In genomic region chr2:213806125-213806726, GRCh38 we compare ENCODE assay signal across 9 cellular contexts.
A peak's percentile ranks its signal among the peaks of the same experiment; 100 is the strongest.
DNase-seq lines count a peak whose midpoint lies in the region; ATAC-seq and TF ChIP-seq lines count a peak whose summit lies in the region.
"Had no signal": no experiment of that assay in that cellular context is flagged by ENCODE, and none has a peak within 500 bp of the region (broad histone marks: within the 10 kb centered on the region; RNA-seq: fewer than 3 reads in every experiment).

No MANE protein-coding gene starts in this region.

- no peaks in the 10 kb centered on the region for H3K27me3 Mint-ChIP-seq in nephron progenitor cell (ENCODE audit: low read depth, poor library complexity)

- ATAC-seq in GM21360 (IDR thresholded peaks at IDR 0.05; ENCODE audit: unreplicated experiment), result no peak

- H3K27ac Mint-ChIP-seq in nephron progenitor cell, result no peak overlapping the region

- DNase-seq in EL (peak; percentile 32), LoVo (ENCODE audit: low spot score) (peak; percentile 18), T47D (ENCODE audit: low read depth in 1 of 2, low spot score in 1 of 2) (peak; percentile 1 to 39), nephron progenitor cell (no peak), GM19240 (ENCODE audit: insufficient read length, low spot score) (no peak), cortex of kidney (lab: John Stamatoyannopoulos, UW) (no peak)
- no peak for DNase-seq in activated CD4-positive, CD25-positive, alpha-beta regulatory T cell (lab: John Stamatoyannopoulos, UW)
- DNase-seq: activated CD4-positive, CD25-positive, alpha-beta regulatory T cell treated with anti-CD3 and anti-CD28 coated beads, Interleukin-2, amount 50 U/mL, for 72 hours had no signal

- no peaks in the 10 kb centered on the region for H3K4me1 Mint-ChIP-seq in nephron progenitor cell

- no peaks in the 10 kb centered on the region for H3K36me3 Mint-ChIP-seq in nephron progenitor cell (ENCODE audit: low read depth)

- in situ Hi-C loops in T47D (cut with HindIII; ENCODE audit: low pct_unique_long_range_greater_than_20kb, low sequenced_read_pairs), result no loop called here

- no peak overlapping the region for H3K4me3 Mint-ChIP-seq in nephron progenitor cell

- TF ChIP-seq CTCF in nephron progenitor cell (IDR thresholded peaks at IDR 0.05), result peak; percentile 24

- no peaks in the 10 kb centered on the region for H3K9me3 Mint-ChIP-seq in nephron progenitor cell

Comparison
In these comparisons a context has a peak if more than half of its experiments do, and no peak if none do; other contexts are left out.
1. DNase-seq: peak in EL (single experiment), LoVo (single experiment) and T47D (2 of 2); none in nephron progenitor cell (single experiment), GM19240 (single experiment), activated CD4-positive, CD25-positive, alpha-beta regulatory T cell (0 of 4) and cortex of kidney (single experiment).